In the genomic region with DNA sequence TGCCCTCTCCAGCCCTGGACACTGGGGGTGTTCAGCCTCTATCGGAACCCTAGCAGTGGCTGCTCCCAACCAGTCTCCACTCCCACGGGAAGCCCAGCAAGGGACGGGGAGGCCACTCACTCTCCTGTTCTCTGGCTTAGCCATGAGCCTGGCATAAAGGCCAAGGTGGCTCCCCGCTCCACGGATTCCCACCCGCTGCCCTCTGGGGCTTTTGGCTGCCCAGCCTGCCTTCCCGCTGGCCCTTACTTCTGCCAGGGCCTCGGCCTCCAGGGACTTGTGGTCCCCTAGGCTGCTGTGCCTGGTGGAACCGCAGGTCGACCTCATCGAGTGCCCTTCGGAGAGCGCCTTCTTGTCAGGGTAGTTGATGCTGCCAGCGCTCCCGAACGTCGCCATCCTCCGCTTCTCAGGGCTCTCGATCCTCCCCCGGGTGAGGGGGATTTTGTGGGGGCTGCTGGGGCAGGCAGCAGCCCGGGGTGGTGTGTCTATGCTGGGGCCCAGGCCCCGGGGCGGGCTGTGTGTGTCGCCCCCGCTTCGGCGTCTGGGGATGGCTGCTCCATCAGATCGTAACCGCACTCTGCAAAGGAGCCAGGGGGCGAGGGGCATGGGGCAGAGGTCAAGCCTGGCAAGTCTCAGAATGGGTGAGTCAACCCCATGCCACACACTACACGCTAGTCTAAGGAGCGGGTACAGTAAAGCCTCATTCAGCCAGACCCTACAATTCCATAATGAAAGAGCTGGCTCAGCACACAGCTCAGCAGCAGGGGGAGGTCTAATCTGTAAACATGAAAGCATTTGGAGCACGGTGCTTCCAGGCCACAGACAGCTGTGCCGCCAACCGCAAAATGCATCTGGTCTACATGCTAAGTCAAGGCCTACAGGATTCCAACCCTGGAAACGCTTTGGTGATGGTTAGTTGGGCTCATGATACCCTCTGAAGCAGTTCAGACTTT, we compare ENCODE assay signal across 19 cellular contexts. TPM values are rescaled to one million over a fixed set of nuclear protein-coding genes. Genes with fewer than 3 reads are reported as not detected.
A peak's percentile ranks its signal among the peaks of the same experiment; 100 is the strongest.
DNase-seq lines count a peak whose midpoint lies in the region; ATAC-seq and TF ChIP-seq lines count a peak whose summit lies in the region.
"Had no signal": no experiment of that assay in that cellular context is flagged by ENCODE, and none has a peak within 500 bp of the region (broad histone marks: within the 10 kb centered on the region; RNA-seq: fewer than 3 reads in every experiment).

No MANE protein-coding gene starts in this region.

- no peak overlapping the region for H3K27ac ChIP-seq in left lung
- H3K27ac ChIP-seq: lower lobe of right lung, thoracic aorta had no signal

- intact Hi-C loops in left lung (cut with DNase I) (no loop called here), left cardiac atrium (cut with DNase I) (loop anchor here in 1 of 2 donors (5.0 kb wide), 1 partner anchor 77 kb away; no protein-coding TSS in a partner anchor)

- H3K4me3 ChIP-seq in astrocyte of the spinal cord (ENCODE audit: low read depth, low read length) = no peak overlapping the region
- H3K4me3 ChIP-seq in left lung = no peak overlapping the region
- H3K4me3 ChIP-seq: dorsolateral prefrontal cortex, lower lobe of right lung, thoracic aorta had no signal

- H3K4me1 Mint-ChIP-seq in HFFc6 (ENCODE audit: low read depth) = no peaks in the 10 kb centered on the region
- H3K4me1 Mint-ChIP-seq: IgD-negative memory B cell had no signal

- H3K4me3 Mint-ChIP-seq in HFFc6 = no peak overlapping the region
- H3K4me3 Mint-ChIP-seq: activated CD8-positive, alpha-beta T cell treated with anti-CD3 and anti-CD28 coated beads for 36 hours; IgD-negative memory B cell had no signal

- in situ Hi-C loops in astrocyte of the spinal cord (cut with HindIII; ENCODE audit: low sequenced_read_pairs) = no loop called here

- H3K36me3 Mint-ChIP-seq in HFFc6 (ENCODE audit: low read depth) = no peaks in the 10 kb centered on the region
- H3K36me3 Mint-ChIP-seq: IgD-negative memory B cell had no signal

- ATAC-seq in left lung (peak; percentile 36), left cardiac atrium (no peak)
- no peak for ATAC-seq in stimulated activated naive CD8-positive, alpha-beta T cell treated with anti-CD3 and anti-CD28 coated beads, Interleukin-15, Interleukin-2, amounts not matched to agents 100 U/mL and 50 U/mL, for 24 hours
- ATAC-seq: activated CD8-positive, alpha-beta T cell treated with anti-CD3 and anti-CD28 coated beads for 36 hours had no signal

- H3K9me3 Mint-ChIP-seq in HFFc6 = no peaks in the 10 kb centered on the region
- H3K9me3 Mint-ChIP-seq: activated CD8-positive, alpha-beta T cell treated with anti-CD3 and anti-CD28 coated beads for 36 hours; activated T-helper 2 cell treated with anti-CD3 and anti-CD28 coated beads, Interferon-gamma antibody, Interleukin-2, Interleukin-4, amounts not matched to agents 10 μg/mL and 5 μg/mL and 100 μg/mL, durations not matched to agents 14 hours and 24 hours and 36 hours; IgD-negative memory B cell had no signal

- H3K9me3 ChIP-seq in left lung = no peaks in the 10 kb centered on the region
- H3K9me3 ChIP-seq: lower lobe of right lung, thoracic aorta had no signal

- no peaks in the 10 kb centered on the region for H3K27me3 ChIP-seq in left lung
- H3K27me3 ChIP-seq: dorsolateral prefrontal cortex had no signal

- TF ChIP-seq CTCF in HFFc6 (IDR thresholded peaks at IDR 0.05) (no peak; the same call in 1 of the 2 replicates), astrocyte of the spinal cord (IDR thresholded peaks at IDR 0.05; ENCODE audit: low read depth, low read length) (no peak), left lung (IDR thresholded peaks at IDR 0.05) (no peak)

- no peaks in the 10 kb centered on the region for H3K36me3 ChIP-seq in left lung
- H3K36me3 ChIP-seq: lower lobe of right lung, thoracic aorta had no signal

- H3K4me1 ChIP-seq in left lung = no peaks in the 10 kb centered on the region
- H3K4me1 ChIP-seq: lower lobe of right lung had no signal

- H3K27me3 Mint-ChIP-seq in HFFc6 (ENCODE audit: insufficient read depth) = peaks cover 22% of the 10 kb centered on the region
- H3K27me3 Mint-ChIP-seq: activated CD8-positive, alpha-beta T cell treated with anti-CD3 and anti-CD28 coated beads for 36 hours; IgD-negative memory B cell had no signal

- H3K27ac Mint-ChIP-seq in HFFc6 = no peak overlapping the region
- H3K27ac Mint-ChIP-seq: activated CD8-positive, alpha-beta T cell treated with anti-CD3 and anti-CD28 coated beads for 36 hours; activated T-helper 2 cell treated with anti-CD3 and anti-CD28 coated beads, Interferon-gamma antibody, Interleukin-2, Interleukin-4, amounts not matched to agents 10 μg/mL and 5 μg/mL and 100 μg/mL, durations not matched to agents 14 hours and 24 hours and 36 hours; IgD-negative memory B cell had no signal

- DNase-seq in AG08396 (ENCODE audit: low spot score) = peak; percentile 80
- DNase-seq in HFFc6 = peak; percentile 45
- DNase-seq in astrocyte of the spinal cord (ENCODE audit: low read depth, low spot score) = peak; percentile 79
- DNase-seq in left lung = peak in 1 of 2 donors; percentile 57
- no peak for DNase-seq in left cardiac atrium
- DNase-seq in stimulated activated naive CD8-positive, alpha-beta T cell treated with anti-CD3 and anti-CD28 coated beads, Interleukin-15, Interleukin-2, amounts not matched to agents 100 U/mL and 50 U/mL, for 24 hours = no peak
- no peak for DNase-seq in NCI-H2029 (lab: John Stamatoyannopoulos, UW)
- DNase-seq in activated T-cell treated with anti-CD3 and anti-CD28 coated beads for 4 hours = no peak
- DNase-seq: ACHN; activated CD8-positive, alpha-beta T cell treated with anti-CD3 and anti-CD28 coated beads for 36 hours; aorta; dorsolateral prefrontal cortex; GOT3; lower lobe of right lung; retina; stimulated activated CD4-positive, alpha-beta T cell treated with anti-CD3 and anti-CD28 coated beads, Interleukin-1b, Interleukin-23, amount 100 ng/mL, for 48 hours had no signal

RNA-seq across cellular contexts. Expression of a gene that starts 27.3 kb away (rescaled TPM):
- total RNA-seq in HFFc6 (2021; fragmentation: NEBNext Ultra II Directional; extraction: Animal tissue kit (Norgen Biotek cat#: 25700)) = 10 to 100 TPM; 25.0 to 34.0 (median 31.9) TPM
- total RNA-seq in left lung (10 to 100 TPM; 13.0 to 13.1 TPM), left cardiac atrium (10 to 100 TPM in 1 of 2 donors, 1 to 10 TPM in 1; 4.2 to 13.5 TPM)

Comparison
In these comparisons a context has a peak if more than half of its experiments do, and no peak if none do; other contexts are left out.
1. DNase-seq: peak in AG08396 (single experiment), HFFc6 (single experiment) and astrocyte of the spinal cord (single experiment); none in left cardiac atrium (single experiment), stimulated activated naive CD8-positive, alpha-beta T cell treated with anti-CD3 and anti-CD28 coated beads, Interleukin-15, Interleukin-2, amounts not matched to agents 100 U/mL and 50 U/mL, for 24 hours (single experiment), NCI-H2029 (single experiment) and activated T-cell treated with anti-CD3 and anti-CD28 coated beads for 4 hours (single experiment).